Comparison of ENCODE assay signal across 2 cellular contexts in genomic region chr15:75199347-75199976, GRCh38.
TF ChIP-seq lines count a peak whose summit lies in the region.

No MANE protein-coding gene starts in this region.

TF ChIP-seq in GM23338, 12 proteins besides CTCF, POLR2A, EP300 and RAD21 (continued from another document):
- TF ChIP-seq ZNF462 (CRISPR knock-in tag; IDR thresholded peaks at IDR 0.05) (no peak), CREB1 (CRISPR knock-in tag; IDR thresholded peaks at IDR 0.05; ENCODE audit: low read depth) (no peak), NANOG (IDR thresholded peaks at IDR 0.05; ENCODE audit: borderline replicate concordance) (no peak), POLR2AphosphoS5 (IDR thresholded peaks at IDR 0.05; ENCODE audit: low read depth) (no peak), EZH2 (IDR thresholded peaks at IDR 0.05; ENCODE audit: low read depth, unreplicated experiment) (no peak), ZNF331 (CRISPR knock-in tag; IDR thresholded peaks at IDR 0.05; ENCODE audit: low read depth) (no peak), EZH2phosphoT487 (IDR thresholded peaks at IDR 0.05; ENCODE audit: unreplicated experiment) (no peak)
- TF ChIP-seq, protein P1, sequence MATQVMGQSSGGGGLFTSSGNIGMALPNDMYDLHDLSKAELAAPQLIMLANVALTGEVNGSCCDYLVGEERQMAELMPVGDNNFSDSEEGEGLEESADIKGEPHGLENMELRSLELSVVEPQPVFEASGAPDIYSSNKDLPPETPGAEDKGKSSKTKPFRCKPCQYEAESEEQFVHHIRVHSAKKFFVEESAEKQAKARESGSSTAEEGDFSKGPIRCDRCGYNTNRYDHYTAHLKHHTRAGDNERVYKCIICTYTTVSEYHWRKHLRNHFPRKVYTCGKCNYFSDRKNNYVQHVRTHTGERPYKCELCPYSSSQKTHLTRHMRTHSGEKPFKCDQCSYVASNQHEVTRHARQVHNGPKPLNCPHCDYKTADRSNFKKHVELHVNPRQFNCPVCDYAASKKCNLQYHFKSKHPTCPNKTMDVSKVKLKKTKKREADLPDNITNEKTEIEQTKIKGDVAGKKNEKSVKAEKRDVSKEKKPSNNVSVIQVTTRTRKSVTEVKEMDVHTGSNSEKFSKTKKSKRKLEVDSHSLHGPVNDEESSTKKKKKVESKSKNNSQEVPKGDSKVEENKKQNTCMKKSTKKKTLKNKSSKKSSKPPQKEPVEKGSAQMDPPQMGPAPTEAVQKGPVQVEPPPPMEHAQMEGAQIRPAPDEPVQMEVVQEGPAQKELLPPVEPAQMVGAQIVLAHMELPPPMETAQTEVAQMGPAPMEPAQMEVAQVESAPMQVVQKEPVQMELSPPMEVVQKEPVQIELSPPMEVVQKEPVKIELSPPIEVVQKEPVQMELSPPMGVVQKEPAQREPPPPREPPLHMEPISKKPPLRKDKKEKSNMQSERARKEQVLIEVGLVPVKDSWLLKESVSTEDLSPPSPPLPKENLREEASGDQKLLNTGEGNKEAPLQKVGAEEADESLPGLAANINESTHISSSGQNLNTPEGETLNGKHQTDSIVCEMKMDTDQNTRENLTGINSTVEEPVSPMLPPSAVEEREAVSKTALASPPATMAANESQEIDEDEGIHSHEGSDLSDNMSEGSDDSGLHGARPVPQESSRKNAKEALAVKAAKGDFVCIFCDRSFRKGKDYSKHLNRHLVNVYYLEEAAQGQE (IDR thresholded peaks at IDR 0.05; ENCODE audit: unreplicated experiment), result no peak
- TF ChIP-seq, protein P2, sequence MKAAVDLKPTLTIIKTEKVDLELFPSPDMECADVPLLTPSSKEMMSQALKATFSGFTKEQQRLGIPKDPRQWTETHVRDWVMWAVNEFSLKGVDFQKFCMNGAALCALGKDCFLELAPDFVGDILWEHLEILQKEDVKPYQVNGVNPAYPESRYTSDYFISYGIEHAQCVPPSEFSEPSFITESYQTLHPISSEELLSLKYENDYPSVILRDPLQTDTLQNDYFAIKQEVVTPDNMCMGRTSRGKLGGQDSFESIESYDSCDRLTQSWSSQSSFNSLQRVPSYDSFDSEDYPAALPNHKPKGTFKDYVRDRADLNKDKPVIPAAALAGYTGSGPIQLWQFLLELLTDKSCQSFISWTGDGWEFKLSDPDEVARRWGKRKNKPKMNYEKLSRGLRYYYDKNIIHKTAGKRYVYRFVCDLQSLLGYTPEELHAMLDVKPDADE (IDR thresholded peaks at IDR 0.05), result no peak

TF ChIP-seq in WTC11, 78 proteins besides CTCF, POLR2A, EP300 and RAD21 (continued from another document):
- TF ChIP-seq, protein P3, sequence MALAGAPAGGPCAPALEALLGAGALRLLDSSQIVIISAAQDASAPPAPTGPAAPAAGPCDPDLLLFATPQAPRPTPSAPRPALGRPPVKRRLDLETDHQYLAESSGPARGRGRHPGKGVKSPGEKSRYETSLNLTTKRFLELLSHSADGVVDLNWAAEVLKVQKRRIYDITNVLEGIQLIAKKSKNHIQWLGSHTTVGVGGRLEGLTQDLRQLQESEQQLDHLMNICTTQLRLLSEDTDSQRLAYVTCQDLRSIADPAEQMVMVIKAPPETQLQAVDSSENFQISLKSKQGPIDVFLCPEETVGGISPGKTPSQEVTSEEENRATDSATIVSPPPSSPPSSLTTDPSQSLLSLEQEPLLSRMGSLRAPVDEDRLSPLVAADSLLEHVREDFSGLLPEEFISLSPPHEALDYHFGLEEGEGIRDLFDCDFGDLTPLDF (CRISPR knock-in tag; IDR thresholded peaks at IDR 0.05), result no peak
- TF ChIP-seq CREB1 (CRISPR knock-in tag; IDR thresholded peaks at IDR 0.05) (no peak), ZNF219 (CRISPR knock-in tag; IDR thresholded peaks at IDR 0.05; ENCODE audit: borderline replicate concordance) (no peak), E2F4 (CRISPR knock-in tag; IDR thresholded peaks at IDR 0.05; ENCODE audit: borderline replicate concordance, low read depth) (no peak), TP53 (CRISPR knock-in tag; IDR thresholded peaks at IDR 0.05) (no peak), NR1H2 (CRISPR knock-in tag; IDR thresholded peaks at IDR 0.05) (no peak), ZNF263 (CRISPR knock-in tag; IDR thresholded peaks at IDR 0.05; ENCODE audit: low read depth) (no peak)
- TF ChIP-seq, protein P4, sequence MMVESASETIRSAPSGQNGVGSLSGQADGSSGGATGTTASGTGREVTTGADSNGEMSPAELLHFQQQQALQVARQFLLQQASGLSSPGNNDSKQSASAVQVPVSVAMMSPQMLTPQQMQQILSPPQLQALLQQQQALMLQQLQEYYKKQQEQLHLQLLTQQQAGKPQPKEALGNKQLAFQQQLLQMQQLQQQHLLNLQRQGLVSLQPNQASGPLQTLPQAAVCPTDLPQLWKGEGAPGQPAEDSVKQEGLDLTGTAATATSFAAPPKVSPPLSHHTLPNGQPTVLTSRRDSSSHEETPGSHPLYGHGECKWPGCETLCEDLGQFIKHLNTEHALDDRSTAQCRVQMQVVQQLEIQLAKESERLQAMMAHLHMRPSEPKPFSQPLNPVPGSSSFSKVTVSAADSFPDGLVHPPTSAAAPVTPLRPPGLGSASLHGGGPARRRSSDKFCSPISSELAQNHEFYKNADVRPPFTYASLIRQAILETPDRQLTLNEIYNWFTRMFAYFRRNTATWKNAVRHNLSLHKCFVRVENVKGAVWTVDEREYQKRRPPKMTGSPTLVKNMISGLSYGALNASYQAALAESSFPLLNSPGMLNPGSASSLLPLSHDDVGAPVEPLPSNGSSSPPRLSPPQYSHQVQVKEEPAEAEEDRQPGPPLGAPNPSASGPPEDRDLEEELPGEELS (CRISPR knock-in tag; IDR thresholded peaks at IDR 0.05), result no peak
- TF ChIP-seq, protein P5, sequence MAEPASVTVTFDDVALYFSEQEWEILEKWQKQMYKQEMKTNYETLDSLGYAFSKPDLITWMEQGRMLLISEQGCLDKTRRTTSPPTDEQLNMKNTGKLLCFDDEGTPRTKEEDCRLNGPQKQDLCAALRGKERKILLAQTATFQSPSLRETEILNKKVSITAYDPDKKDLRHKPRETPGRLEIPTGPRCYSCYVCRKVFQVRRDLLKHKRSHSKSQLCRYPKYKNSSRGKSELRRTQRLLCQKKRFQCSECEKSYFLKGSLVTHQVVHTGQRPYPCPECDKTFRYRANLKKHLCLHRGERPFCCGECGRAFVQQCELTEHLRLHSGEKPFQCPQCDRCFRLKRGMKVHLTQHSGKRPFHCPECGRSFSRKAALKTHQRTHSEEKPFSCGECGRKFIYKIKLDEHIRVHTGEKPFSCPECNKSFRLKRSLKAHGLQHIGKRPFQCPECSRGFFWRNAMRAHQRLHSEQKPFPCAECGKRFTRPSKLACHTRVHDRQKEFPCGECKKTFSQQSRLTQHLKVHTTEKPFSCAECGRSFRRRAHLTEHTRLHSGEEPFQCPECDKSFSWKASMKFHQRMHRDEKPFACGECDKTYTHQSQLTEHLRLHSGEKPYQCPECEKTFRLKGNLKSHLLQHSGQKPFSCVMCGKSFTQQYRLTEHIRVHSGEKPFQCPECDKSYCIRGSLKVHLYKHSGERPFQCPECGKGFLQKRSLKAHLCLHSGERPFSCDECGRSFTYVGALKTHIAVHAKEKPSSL (CRISPR knock-in tag; conservative IDR thresholded peaks at IDR 0.05), result no peak
